ENCODE assay signal across 36 cellular contexts in genomic region chr6:753486-753885, GRCh38.
A peak's percentile ranks its signal among the peaks of the same experiment; 100 is the strongest.
DNase-seq lines count a peak whose midpoint lies in the region; ATAC-seq lines count a peak whose summit lies in the region.
"Had no signal": no experiment of that assay in that cellular context is flagged by ENCODE, and none has a peak within 500 bp of the region (broad histone marks: within the 10 kb centered on the region; RNA-seq: fewer than 3 reads in every experiment).

No MANE protein-coding gene starts in this region.

- no peaks in the 10 kb centered on the region for H3K4me1 Mint-ChIP-seq in stimulated activated naive B cell treated with anti-CD40 and anti-IgM and Interleukin-4, amounts not matched to agents 10 μg/mL and 1 μg/mL and 100 μg/mL, for 72 hours
- H3K4me1 Mint-ChIP-seq: activated CD4-positive, alpha-beta T cell treated with anti-CD3 and anti-CD28 coated beads, Interleukin-2, amount 10 ng/mL, durations not matched to agents 24 days and 14 days; CD4-positive, CD25-positive, alpha-beta regulatory T cell had no signal

- ATAC-seq in stimulated activated naive B cell treated with anti-CD40 and anti-IgM and Interleukin-4, amounts not matched to agents 10 μg/mL and 1 μg/mL and 100 μg/mL, for 72 hours (replicated peaks): no peak
- ATAC-seq in HG03378 (IDR thresholded peaks at IDR 0.05; ENCODE audit: unreplicated experiment) (no peak), GM19023 (IDR thresholded peaks at IDR 0.05; ENCODE audit: unreplicated experiment) (no peak)
- ATAC-seq: effector memory CD8-positive, alpha-beta T cell; heart right ventricle; upper lobe of right lung; WTC11 had no signal

- no peaks in the 10 kb centered on the region for H3K36me3 Mint-ChIP-seq in stimulated activated naive B cell treated with anti-CD40 and anti-IgM and Interleukin-4, amounts not matched to agents 10 μg/mL and 1 μg/mL and 100 μg/mL, for 72 hours
- H3K36me3 Mint-ChIP-seq: activated naive CD8-positive, alpha-beta T cell treated with anti-CD3 and anti-CD28 coated beads, Interleukin-2, amount 10 ng/mL, durations not matched to agents 7 days and 5 days; CD4-positive, CD25-positive, alpha-beta regulatory T cell; WTC11 had no signal

- peaks cover 9% of the 10 kb centered on the region for H3K9me3 ChIP-seq in adipocyte (ENCODE audit: control insufficient read depth, low read length)
- H3K9me3 ChIP-seq: ascending aorta, neutrophil, right atrium auricular region, suprapubic skin, upper lobe of right lung had no signal

- peaks cover 4% of the 10 kb centered on the region for H3K4me1 ChIP-seq in adipocyte (ENCODE audit: control insufficient read depth, insufficient read depth, low read length)
- H3K4me1 ChIP-seq: ascending aorta, heart right ventricle, right atrium auricular region, suprapubic skin, upper lobe of right lung had no signal

- H3K4me3 ChIP-seq in adipocyte (ENCODE audit: low read length): no peak overlapping the region
- H3K4me3 ChIP-seq: ascending aorta, cardiac muscle cell, heart right ventricle, right atrium auricular region, smooth muscle cell, suprapubic skin, upper lobe of right lung had no signal

- peak; percentile 47 for DNase-seq in Daoy (ENCODE audit: low read depth)
- peak; percentile 7 for DNase-seq in HS-27A (ENCODE audit: low read depth)
- DNase-seq in adipocyte (ENCODE audit: low read depth): peak; percentile 12
- DNase-seq in myocyte (ENCODE audit: low read depth): peak; percentile 28
- no peak for DNase-seq in stimulated activated naive B cell treated with anti-CD40 and anti-IgM and Interleukin-4, amounts not matched to agents 10 μg/mL and 1 μg/mL and 100 μg/mL, for 72 hours
- DNase-seq in NCI-H226: no peak
- DNase-seq: activated CD4-positive, alpha-beta T cell treated with anti-CD3 and anti-CD28 coated beads, Interleukin-2, amount 10 ng/mL, durations not matched to agents 24 days and 14 days; activated effector memory CD4-positive, alpha-beta T cell treated with Interleukin-2 at 50 U/mL for 16 hours; activated naive CD8-positive, alpha-beta T cell treated with anti-CD3 and anti-CD28 coated beads, Interleukin-2, amount 10 ng/mL, durations not matched to agents 7 days and 5 days; CD4-positive, CD25-positive, alpha-beta regulatory T cell; DND-41; effector memory CD8-positive, alpha-beta T cell; foreskin melanocyte; HCEC 1CT; heart right ventricle; IMR-90; kidney; NCI-H1092 treated with DMSO at 0.1 percent for 48 hours; NCI-H187 treated with DMSO at 0.1 percent for 48 hours; NCI-H2171; NCI-H510A; posterior cingulate gyrus; SHP77 treated with DMSO at 0.1 percent for 48 hours; stimulated activated naive CD4-positive, alpha-beta T cell treated with Interleukin-2 at 50 U/mL for 16 hours; SW 1271; T1000; upper lobe of right lung had no signal

- H3K27ac Mint-ChIP-seq in stimulated activated naive B cell treated with anti-CD40 and anti-IgM and Interleukin-4, amounts not matched to agents 10 μg/mL and 1 μg/mL and 100 μg/mL, for 72 hours: no peak overlapping the region
- H3K27ac Mint-ChIP-seq: activated CD4-positive, alpha-beta T cell treated with anti-CD3 and anti-CD28 coated beads, Interleukin-2, amount 10 ng/mL, durations not matched to agents 24 days and 14 days; activated naive CD8-positive, alpha-beta T cell treated with anti-CD3 and anti-CD28 coated beads, Interleukin-2, amount 10 ng/mL, durations not matched to agents 7 days and 5 days; CD4-positive, CD25-positive, alpha-beta regulatory T cell; effector memory CD8-positive, alpha-beta T cell; WTC11 had no signal

- no peak overlapping the region for H3K4me3 Mint-ChIP-seq in stimulated activated naive B cell treated with anti-CD40 and anti-IgM and Interleukin-4, amounts not matched to agents 10 μg/mL and 1 μg/mL and 100 μg/mL, for 72 hours
- H3K4me3 Mint-ChIP-seq: activated CD4-positive, alpha-beta T cell treated with anti-CD3 and anti-CD28 coated beads, Interleukin-2, amount 10 ng/mL, durations not matched to agents 24 days and 14 days; activated naive CD8-positive, alpha-beta T cell treated with anti-CD3 and anti-CD28 coated beads, Interleukin-2, amount 10 ng/mL, durations not matched to agents 7 days and 5 days; CD4-positive, CD25-positive, alpha-beta regulatory T cell; effector memory CD8-positive, alpha-beta T cell; WTC11 had no signal

- H3K27me3 Mint-ChIP-seq in stimulated activated naive B cell treated with anti-CD40 and anti-IgM and Interleukin-4, amounts not matched to agents 10 μg/mL and 1 μg/mL and 100 μg/mL, for 72 hours: peaks cover 8 to 10% of the 10 kb centered on the region in 2 donors
- H3K27me3 Mint-ChIP-seq: effector memory CD8-positive, alpha-beta T cell had no signal

- no peak overlapping the region for H3K9ac ChIP-seq in adipocyte (ENCODE audit: low read length)

- H3K27me3 ChIP-seq in adipocyte (replicated peaks; ENCODE audit: control insufficient read depth, insufficient read depth, low read length): peaks cover 7% of the 10 kb centered on the region
- H3K27me3 ChIP-seq: ascending aorta, cardiac muscle cell, right atrium auricular region, suprapubic skin, upper lobe of right lung had no signal

- H3K9me3 Mint-ChIP-seq in stimulated activated naive B cell treated with anti-CD40 and anti-IgM and Interleukin-4, amounts not matched to agents 10 μg/mL and 1 μg/mL and 100 μg/mL, for 72 hours: peaks cover 0 to 2% of the 10 kb centered on the region in 2 donors
- H3K9me3 Mint-ChIP-seq: activated naive CD8-positive, alpha-beta T cell treated with anti-CD3 and anti-CD28 coated beads, Interleukin-2, amount 10 ng/mL, durations not matched to agents 7 days and 5 days; effector memory CD8-positive, alpha-beta T cell had no signal

- no peaks in the 10 kb centered on the region for H3K36me3 ChIP-seq in adipocyte (ENCODE audit: control insufficient read depth, insufficient read depth, low read length, severe bottlenecking)
- H3K36me3 ChIP-seq: ascending aorta, cardiac muscle cell, heart right ventricle, neutrophil, right atrium auricular region, suprapubic skin, upper lobe of right lung had no signal

Comparison
In these comparisons a context has a peak if more than half of its experiments do, and no peak if none do; other contexts are left out.
1. DNase-seq: peak in Daoy (single experiment), HS-27A (single experiment), adipocyte (single experiment) and myocyte (single experiment); none in stimulated activated naive B cell treated with anti-CD40 and anti-IgM and Interleukin-4, amounts not matched to agents 10 μg/mL and 1 μg/mL and 100 μg/mL, for 72 hours (single experiment) and NCI-H226 (single experiment).